8 cellular contexts compared by ENCODE assay signal in the genomic region with DNA sequence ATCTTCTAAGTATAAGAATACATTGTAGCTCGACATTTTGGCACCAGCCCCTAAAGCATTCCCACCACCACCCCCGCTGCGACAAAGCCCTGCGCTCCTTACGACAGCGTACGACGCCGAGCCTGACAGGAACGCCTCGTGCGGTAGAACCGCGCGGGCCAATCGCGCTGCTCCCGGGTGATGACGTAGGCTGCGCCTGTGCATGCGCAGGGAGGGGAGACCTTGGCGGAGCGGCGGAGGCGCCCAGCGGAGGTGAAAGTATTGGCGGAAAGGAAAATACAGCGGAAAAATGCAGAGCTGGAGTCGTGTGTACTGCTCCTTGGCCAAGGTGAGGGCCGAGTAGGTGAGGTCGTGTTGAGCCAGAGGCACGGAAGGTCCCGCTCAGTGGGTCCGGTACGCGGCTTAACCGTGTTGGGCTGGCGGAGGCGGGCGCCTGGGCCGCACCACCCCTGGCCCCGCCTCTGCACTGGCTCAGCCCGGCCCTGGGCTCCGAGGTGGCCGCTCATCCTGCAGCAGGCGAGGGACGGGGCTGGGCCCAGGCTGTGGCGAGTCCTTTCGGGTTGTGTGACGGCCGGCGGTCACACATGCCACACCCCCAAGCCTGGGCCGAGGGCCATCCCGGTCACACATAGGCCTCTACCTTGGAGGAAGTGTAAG. TPM values are rescaled to one million over a fixed set of nuclear protein-coding genes. Genes with fewer than 3 reads are reported as not detected.
DNase-seq lines count a peak whose midpoint lies in the region; ATAC-seq, FAIRE-seq and TF ChIP-seq lines count a peak whose summit lies in the region.

A gene with protein sequence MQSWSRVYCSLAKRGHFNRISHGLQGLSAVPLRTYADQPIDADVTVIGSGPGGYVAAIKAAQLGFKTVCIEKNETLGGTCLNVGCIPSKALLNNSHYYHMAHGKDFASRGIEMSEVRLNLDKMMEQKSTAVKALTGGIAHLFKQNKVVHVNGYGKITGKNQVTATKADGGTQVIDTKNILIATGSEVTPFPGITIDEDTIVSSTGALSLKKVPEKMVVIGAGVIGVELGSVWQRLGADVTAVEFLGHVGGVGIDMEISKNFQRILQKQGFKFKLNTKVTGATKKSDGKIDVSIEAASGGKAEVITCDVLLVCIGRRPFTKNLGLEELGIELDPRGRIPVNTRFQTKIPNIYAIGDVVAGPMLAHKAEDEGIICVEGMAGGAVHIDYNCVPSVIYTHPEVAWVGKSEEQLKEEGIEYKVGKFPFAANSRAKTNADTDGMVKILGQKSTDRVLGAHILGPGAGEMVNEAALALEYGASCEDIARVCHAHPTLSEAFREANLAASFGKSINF (plus strand): TSS at position 222 of the 657 bp plus-strand sequence. CDS start 68 bp downstream, at position 290.

- TF ChIP-seq CTCF in left ventricle myocardium inferior (IDR thresholded peaks at IDR 0.05; ENCODE audit: borderline replicate concordance) (peak; percentile 10), psoas muscle (IDR thresholded peaks at IDR 0.05) (no peak)

- H3K27me3 ChIP-seq in left ventricle myocardium inferior (ENCODE audit: low read depth) (peaks cover 3% of the 10 kb centered on the region), psoas muscle (ENCODE audit: insufficient read depth in 3 of 3, low read length in 2 of 3) (no peaks in the 10 kb centered on the region)

- TF ChIP-seq POLR2A in GM12892 (IDR thresholded peaks at IDR 0.05; ENCODE audit: low read depth, low read length), result peak; percentile 79

- H3K27ac ChIP-seq in left ventricle myocardium inferior (replicated peaks) (peak within 1 kb of the TSS; percentile 98), psoas muscle (peak within 1 kb of the TSS; percentile 96)

- DNase-seq in GM12892 (ENCODE audit: insufficient read length) (peak; percentile 88), NCI-H146 treated with DMSO at 0.1 percent for 48 hours (lab: John Stamatoyannopoulos, UW; ENCODE audit: unreplicated experiment) (peak; percentile 79), amniotic stem cell (lab: John Stamatoyannopoulos, UW) (peak; percentile 79), left ventricle myocardium inferior (peak; percentile 94), psoas muscle (peak; percentile 94 to 97), urothelium cell line (ENCODE audit: low spot score) (peak; percentile 98)

- peaks cover 5% of the 10 kb centered on the region for H3K27me3 Mint-ChIP-seq in T-helper 1 cell treated with Interleukin-12 subunit alpha and Interleukin-12 subunit beta and Interleukin-4 antibody, amounts not matched to agents 30 μg/mL and 1 μg/mL, for 36 hours (ENCODE audit: low read depth)

- H3K9me3 ChIP-seq in left ventricle myocardium inferior (replicated peaks), result no peaks in the 10 kb centered on the region
- no peaks in the 10 kb centered on the region for H3K9me3 ChIP-seq in psoas muscle

- H3K36me3 Mint-ChIP-seq in T-helper 1 cell treated with Interleukin-12 subunit alpha and Interleukin-12 subunit beta and Interleukin-4 antibody, amounts not matched to agents 30 μg/mL and 1 μg/mL, for 36 hours (ENCODE audit: low read depth), result peaks cover 24% of the 10 kb centered on the region

- FAIRE-seq in GM12892 (lab: Jason Lieb, UNC) (peak; percentile 97), urothelium cell line (lab: Jason Lieb, UNC) (peak; percentile 94)

- 0% methylated on average over 49 to 54 of the region's 54 CpGs for whole genome bisulfite sequencing in psoas muscle, 3 donors

- H3K4me1 Mint-ChIP-seq in T-helper 1 cell treated with Interleukin-12 subunit alpha and Interleukin-12 subunit beta and Interleukin-4 antibody, amounts not matched to agents 30 μg/mL and 1 μg/mL, for 36 hours (ENCODE audit: low read depth), result peaks cover 37% of the 10 kb centered on the region

- H3K4me3 Mint-ChIP-seq in T-helper 1 cell treated with Interleukin-12 subunit alpha and Interleukin-12 subunit beta and Interleukin-4 antibody, amounts not matched to agents 30 μg/mL and 1 μg/mL, for 36 hours, result peak within 1 kb of the TSS; percentile 96

- ATAC-seq in HG02852 (IDR thresholded peaks at IDR 0.05; ENCODE audit: unreplicated experiment), result peak; percentile 99
- peak; percentile 99 to 100 (median 99) for ATAC-seq in psoas muscle

- H3K4me1 ChIP-seq in left ventricle myocardium inferior (peaks cover 58% of the 10 kb centered on the region), psoas muscle (peaks cover 36% of the 10 kb centered on the region)

- H3K27ac Mint-ChIP-seq in T-helper 1 cell treated with Interleukin-12 subunit alpha and Interleukin-12 subunit beta and Interleukin-4 antibody, amounts not matched to agents 30 μg/mL and 1 μg/mL, for 36 hours, result peak within 1 kb of the TSS; percentile 98

- peaks cover 7% of the 10 kb centered on the region for H3K9me3 Mint-ChIP-seq in T-helper 1 cell treated with Interleukin-12 subunit alpha and Interleukin-12 subunit beta and Interleukin-4 antibody, amounts not matched to agents 30 μg/mL and 1 μg/mL, for 36 hours

- H3K36me3 ChIP-seq in left ventricle myocardium inferior, result peaks cover 27% of the 10 kb centered on the region
- H3K36me3 ChIP-seq in psoas muscle (ENCODE audit: insufficient read depth in 1 of 2, low read depth in 1 of 2), result peaks cover 0 to 33% of the 10 kb centered on the region in 2 donors

- H3K4me3 ChIP-seq in left ventricle myocardium inferior, result peak within 1 kb of the TSS; percentile 82
- peak within 1 kb of the TSS; percentile 82 for H3K4me3 ChIP-seq in psoas muscle

- intact Hi-C loops in left ventricle myocardium inferior (cut with micrococcal nuclease) (no loop called here), psoas muscle (cut with DNase I) (loop anchor here in 1 of 2 donors (10.0 kb wide), 1 partner anchor 326 kb away; a partner anchor contains a TSS)

RNA-seq across cellular contexts. Expression of the gene that starts here (rescaled TPM):
- 127 TPM for polyA plus RNA-seq in GM12892 (2012; ENCODE audit: missing spikeins)
- total RNA-seq in left ventricle myocardium inferior (342 TPM), psoas muscle (100 to 1,000 TPM; 148 to 219 (median 161) TPM)
- polyA plus RNA-seq in psoas muscle, result 100 to 1,000 TPM; 136 to 284 (median 183) TPM

Comparison
In these comparisons a context has a peak if more than half of its experiments do, and no peak if none do; other contexts are left out.
1. Peak in every context shown above with its lines: DNase-seq, ATAC-seq, H3K4me3 ChIP-seq and H3K27ac ChIP-seq.